ENCODE assay signal across 27 cellular contexts in the genomic region with DNA sequence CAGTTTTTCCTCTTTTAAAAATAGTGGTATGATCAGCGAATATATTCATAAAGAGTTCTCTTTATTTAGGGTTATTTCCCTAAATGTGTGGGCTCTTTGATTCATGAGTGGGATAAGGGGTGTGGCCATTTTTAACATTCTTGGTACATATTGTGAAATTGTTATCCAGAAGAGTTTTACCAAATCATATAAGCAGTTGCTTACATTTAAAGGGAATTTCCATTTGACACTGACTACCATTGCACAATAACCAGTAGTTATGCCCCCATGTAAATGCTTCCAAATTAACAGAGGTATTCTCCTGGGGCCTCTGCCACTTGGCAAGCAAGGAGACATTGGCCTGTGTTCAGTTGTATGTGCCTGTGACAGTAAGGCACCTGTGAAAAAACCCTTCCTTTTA. TPM values are rescaled to one million over a fixed set of nuclear protein-coding genes. Genes with fewer than 3 reads are reported as not detected.
"Had no signal": no experiment of that assay in that cellular context is flagged by ENCODE, and none has a peak within 500 bp of the region (broad histone marks: within the 10 kb centered on the region; RNA-seq: fewer than 3 reads in every experiment).

No MANE protein-coding gene starts in this region.

- H3K27ac Mint-ChIP-seq: activated B cell treated with CpG ODN at 0.5 μM for 24 hours; activated CD4-positive, alpha-beta memory T cell treated with anti-CD3 and anti-CD28 coated beads for 36 hours; activated CD4-positive, alpha-beta T cell treated with anti-CD3 and anti-CD28 coated beads, Interleukin-2, amount 10 ng/mL, durations not matched to agents 7 days and 5 days; activated naive CD4-positive, alpha-beta T cell treated with anti-CD3 and anti-CD28 coated beads, Interleukin-2, amount 10 ng/mL, durations not matched to agents 7 days and 5 days; activated naive CD8-positive, alpha-beta T cell treated with anti-CD3 and anti-CD28 coated beads for 36 hours; activated T-cell treated with anti-CD3 and anti-CD28 coated beads, Interleukin-2, amount 50 U/mL, for 72 hours; activated T-helper 2 cell treated with anti-CD3 and anti-CD28 coated beads, Interferon-gamma antibody, Interleukin-2, Interleukin-4, amounts not matched to agents 10 μg/mL and 5 μg/mL and 100 μg/mL, durations not matched to agents 14 hours and 24 hours and 36 hours; T-helper 1 cell treated with Interleukin-12 subunit alpha and Interleukin-12 subunit beta and Interleukin-4 antibody, amounts not matched to agents 30 μg/mL and 1 μg/mL, for 36 hours had no signal

- H3K27me3 Mint-ChIP-seq: activated CD4-positive, alpha-beta T cell treated with anti-CD3 and anti-CD28 coated beads, Interleukin-2, amount 10 ng/mL, durations not matched to agents 7 days and 5 days had no signal

- H3K9me3 Mint-ChIP-seq: activated CD4-positive, alpha-beta memory T cell treated with anti-CD3 and anti-CD28 coated beads for 36 hours; activated CD4-positive, alpha-beta T cell treated with anti-CD3 and anti-CD28 coated beads, Interleukin-2, amount 10 ng/mL, durations not matched to agents 7 days and 5 days; activated naive CD4-positive, alpha-beta T cell treated with anti-CD3 and anti-CD28 coated beads, Interleukin-2, amount 10 ng/mL, durations not matched to agents 7 days and 5 days; activated naive CD8-positive, alpha-beta T cell treated with anti-CD3 and anti-CD28 coated beads for 36 hours; activated T-cell treated with anti-CD3 and anti-CD28 coated beads, Interleukin-2, amount 50 U/mL, for 72 hours; activated T-helper 2 cell treated with anti-CD3 and anti-CD28 coated beads, Interferon-gamma antibody, Interleukin-2, Interleukin-4, amounts not matched to agents 10 μg/mL and 5 μg/mL and 100 μg/mL, durations not matched to agents 14 hours and 24 hours and 36 hours; T-helper 1 cell treated with Interleukin-12 subunit alpha and Interleukin-12 subunit beta and Interleukin-4 antibody, amounts not matched to agents 30 μg/mL and 1 μg/mL, for 36 hours had no signal

- H3K36me3 Mint-ChIP-seq: activated CD4-positive, alpha-beta memory T cell treated with anti-CD3 and anti-CD28 coated beads for 36 hours; activated naive CD4-positive, alpha-beta T cell treated with anti-CD3 and anti-CD28 coated beads, Interleukin-2, amount 10 ng/mL, durations not matched to agents 7 days and 5 days; activated naive CD8-positive, alpha-beta T cell treated with anti-CD3 and anti-CD28 coated beads for 36 hours had no signal

- DNase-seq: activated B cell treated with CpG ODN at 0.5 μM for 24 hours; activated CD4-positive, alpha-beta memory T cell treated with anti-CD3 and anti-CD28 coated beads for 36 hours; activated CD4-positive, alpha-beta T cell treated with anti-CD3 and anti-CD28 coated beads for 1 hour; activated CD4-positive, alpha-beta T cell treated with anti-CD3 and anti-CD28 coated beads, Interleukin-2, amount 10 ng/mL, durations not matched to agents 7 days and 5 days; activated CD8-positive, alpha-beta memory T cell treated with anti-CD3 and anti-CD28 coated beads for 24 hours; activated gamma-delta T cell treated with Interleukin-2 at 50 U/mL for 16 hours; activated naive CD4-positive, alpha-beta T cell treated with anti-CD3 and anti-CD28 coated beads, Interleukin-2, amount 10 ng/mL, durations not matched to agents 7 days and 5 days; activated naive CD8-positive, alpha-beta T cell treated with anti-CD3 and anti-CD28 coated beads for 36 hours; activated T-cell treated with anti-CD3 and anti-CD28 coated beads, Interleukin-2, amount 50 U/mL, for 72 hours; adrenal gland; MM.1S; NCI-H1048; NCI-H1930; NCI-H2171; NCI-H2227 treated with DMSO at 0.1 percent for 48 hours; NCI-H446 treated with DMSO at 0.1 percent for 48 hours; NCI-H524 treated with DMSO at 0.1 percent for 48 hours; NCI-H774; NK-92 treated with Interleukin-12 subunit alpha and Interleukin-12 subunit beta, amount 100 ng/mL, for 24 hours; OCI-M1; RPMI8226; SHP77 treated with DMSO at 0.1 percent for 48 hours had no signal

- H3K27me3 ChIP-seq: adrenal gland had no signal

- H3K4me1 Mint-ChIP-seq: activated B cell treated with CpG ODN at 0.5 μM for 24 hours; activated CD4-positive, alpha-beta T cell treated with anti-CD3 and anti-CD28 coated beads, Interleukin-2, amount 10 ng/mL, durations not matched to agents 7 days and 5 days; activated naive CD4-positive, alpha-beta T cell treated with anti-CD3 and anti-CD28 coated beads, Interleukin-2, amount 10 ng/mL, durations not matched to agents 7 days and 5 days; activated naive CD8-positive, alpha-beta T cell treated with anti-CD3 and anti-CD28 coated beads for 36 hours had no signal

- H3K9me3 ChIP-seq: adrenal gland had no signal

- H3K4me3 ChIP-seq: adrenal gland had no signal

- H3K4me1 ChIP-seq: adrenal gland had no signal

- H3K27ac ChIP-seq: adrenal gland had no signal

- H3K36me3 ChIP-seq: adrenal gland had no signal

- H3K4me3 Mint-ChIP-seq: activated B cell treated with CpG ODN at 0.5 μM for 24 hours; activated CD4-positive, alpha-beta memory T cell treated with anti-CD3 and anti-CD28 coated beads for 36 hours; activated CD4-positive, alpha-beta T cell treated with anti-CD3 and anti-CD28 coated beads, Interleukin-2, amount 10 ng/mL, durations not matched to agents 7 days and 5 days; activated naive CD4-positive, alpha-beta T cell treated with anti-CD3 and anti-CD28 coated beads, Interleukin-2, amount 10 ng/mL, durations not matched to agents 7 days and 5 days; activated naive CD8-positive, alpha-beta T cell treated with anti-CD3 and anti-CD28 coated beads for 36 hours; activated T-cell treated with anti-CD3 and anti-CD28 coated beads, Interleukin-2, amount 50 U/mL, for 72 hours; T-helper 1 cell treated with Interleukin-12 subunit alpha and Interleukin-12 subunit beta and Interleukin-4 antibody, amounts not matched to agents 30 μg/mL and 1 μg/mL, for 36 hours had no signal

- ATAC-seq: activated T-cell treated with anti-CD3 and anti-CD28 coated beads, Interleukin-2, amount 50 U/mL, for 72 hours; Panc1 had no signal

RNA-seq across cellular contexts. Expression of a gene that starts 27.2 kb away (rescaled TPM):
- total RNA-seq: activated B cell treated with CpG ODN at 0.5 μM for 24 hours; activated CD4-positive, alpha-beta memory T cell treated with anti-CD3 and anti-CD28 coated beads for 36 hours; activated CD4-positive, alpha-beta T cell treated with anti-CD3 and anti-CD28 coated beads, Interleukin-2, amount 10 ng/mL, durations not matched to agents 7 days and 5 days; activated naive CD8-positive, alpha-beta T cell treated with anti-CD3 and anti-CD28 coated beads for 36 hours; activated T-cell treated with anti-CD3 and anti-CD28 coated beads, Interleukin-2, amount 50 U/mL, for 72 hours; activated T-helper 2 cell treated with anti-CD3 and anti-CD28 coated beads, Interferon-gamma antibody, Interleukin-2, Interleukin-4, amounts not matched to agents 10 μg/mL and 5 μg/mL and 100 μg/mL, durations not matched to agents 14 hours and 24 hours and 36 hours; adrenal gland; cardiac septum had no signal

RNA-seq across cellular contexts. Expression of a gene that starts 34.0 kb away (rescaled TPM):
- total RNA-seq: activated B cell treated with CpG ODN at 0.5 μM for 24 hours; activated CD4-positive, alpha-beta T cell treated with anti-CD3 and anti-CD28 coated beads, Interleukin-2, amount 10 ng/mL, durations not matched to agents 7 days and 5 days; activated naive CD8-positive, alpha-beta T cell treated with anti-CD3 and anti-CD28 coated beads for 36 hours; adrenal gland; cardiac septum; SK-MEL-5 had no signal
